1 cellular context compared by ENCODE assay signal in genomic region chr11:13776134-13776815, GRCh38.
TF ChIP-seq lines count a peak whose summit lies in the region.

No MANE protein-coding gene starts in this region.

TF ChIP-seq in GM23338, 12 proteins besides CTCF, POLR2A, EP300 and RAD21 (continued from another document):
- no peak for TF ChIP-seq ZNF462 (CRISPR knock-in tag; IDR thresholded peaks at IDR 0.05)
- no peak for TF ChIP-seq JUNB (IDR thresholded peaks at IDR 0.05; ENCODE audit: unreplicated experiment)
- TF ChIP-seq EZH2 (IDR thresholded peaks at IDR 0.05; ENCODE audit: low read depth, unreplicated experiment), result no peak
- TF ChIP-seq CREB1 (CRISPR knock-in tag; IDR thresholded peaks at IDR 0.05; ENCODE audit: low read depth), result no peak
- no peak for TF ChIP-seq EZH2phosphoT487 (IDR thresholded peaks at IDR 0.05; ENCODE audit: unreplicated experiment)
TF ChIP-seq in GM23338: peak in this region for 0.
